1 cellular context compared by ENCODE assay signal in genomic region chr2:47631840-47632398, GRCh38.
TF ChIP-seq lines count a peak whose summit lies in the region.

No MANE protein-coding gene starts in this region.

TF ChIP-seq in H1, 55 proteins besides CTCF, POLR2A, EP300 and RAD21 (continued from another document):
- TF ChIP-seq ATF2 (IDR thresholded peaks at IDR 0.05; ENCODE audit: low read length) (no peak), CHD7 (IDR thresholded peaks at IDR 0.05; ENCODE audit: insufficient replicate concordance, low read length) (no peak), ASH2L (IDR thresholded peaks at IDR 0.05; ENCODE audit: low read length) (no peak), BCL11A (IDR thresholded peaks at IDR 0.05; ENCODE audit: low read depth in 2 of 2, low read length in 2 of 2) (no peak), SP1 (IDR thresholded peaks at IDR 0.05; ENCODE audit: low read depth, low read length) (no peak), CTBP2 (IDR thresholded peaks at IDR 0.05; ENCODE audit: borderline replicate concordance, insufficient read depth, insufficient read length, low read length) (no peak), SIX5 (IDR thresholded peaks at IDR 0.05; ENCODE audit: low read depth, low read length) (no peak), POLR2AphosphoS5 (IDR thresholded peaks at IDR 0.05; ENCODE audit: low read depth, low read length) (no peak), TEAD4 (IDR thresholded peaks at IDR 0.05; ENCODE audit: low read depth, low read length) (no peak)
